ENCODE assay signal across 1 cellular context in genomic region chr19:18798384-18799352, GRCh38.
TF ChIP-seq lines count a peak whose summit lies in the region.

No MANE protein-coding gene starts in this region.

TF ChIP-seq in HepG2, 621 proteins besides CTCF, POLR2A, EP300 and RAD21 (continued from another document and continues in another):
- TF ChIP-seq CSRNP1 (CRISPR knock-in tag; IDR thresholded peaks at IDR 0.05) = peak; percentile 76; the same call in 1 of the 2 replicates
- TF ChIP-seq ZBTB37 (CRISPR knock-in tag; IDR thresholded peaks at IDR 0.05) = no peak
- no peak for TF ChIP-seq ZNF615 (CRISPR knock-in tag; IDR thresholded peaks at IDR 0.05; ENCODE audit: borderline replicate concordance)
- TF ChIP-seq CBX2 (IDR thresholded peaks at IDR 0.05; ENCODE audit: low read depth, low read length) = no peak
- TF ChIP-seq CBX2 (CRISPR knock-in tag; IDR thresholded peaks at IDR 0.05; ENCODE audit: low read depth) = no peak
- no peak for TF ChIP-seq SMAD1 (CRISPR knock-in tag; IDR thresholded peaks at IDR 0.05; ENCODE audit: borderline replicate concordance, low read depth)
- no peak for TF ChIP-seq ZNF572 (CRISPR knock-in tag; IDR thresholded peaks at IDR 0.05)
- TF ChIP-seq ZNF503 (CRISPR knock-in tag; IDR thresholded peaks at IDR 0.05) = peak; percentile 51; the same call in 1 of the 2 replicates
- no peak for TF ChIP-seq ZNF513 (CRISPR knock-in tag; conservative IDR thresholded peaks at IDR 0.05)
- TF ChIP-seq ZNF362 (CRISPR knock-in tag; IDR thresholded peaks at IDR 0.05; ENCODE audit: borderline replicate concordance) = no peak; the same call in 1 of the 2 replicates
- no peak for TF ChIP-seq ATM (IDR thresholded peaks at IDR 0.05; ENCODE audit: borderline replicate concordance)
- no peak for TF ChIP-seq DDIT3 (CRISPR knock-in tag; IDR thresholded peaks at IDR 0.05)
- TF ChIP-seq NFIC (IDR thresholded peaks at IDR 0.05; ENCODE audit: low read length) = no peak
- TF ChIP-seq CENPX (CRISPR knock-in tag; IDR thresholded peaks at IDR 0.05) = no peak
- TF ChIP-seq ZNF337 (CRISPR knock-in tag; IDR thresholded peaks at IDR 0.05; ENCODE audit: borderline replicate concordance, low read depth) = no peak
- 0 out of 2 replicates have a peak, but pooled peaks have one; percentile 18 for TF ChIP-seq ZFY (CRISPR knock-in tag; IDR thresholded peaks at IDR 0.05)
- TF ChIP-seq SOX13 (IDR thresholded peaks at IDR 0.05) = no peak
- TF ChIP-seq SOX13 (CRISPR knock-in tag; conservative IDR thresholded peaks at IDR 0.05 in 1 of 2, IDR thresholded peaks at IDR 0.05 in 1 of 2) = peak in 1 of 2 experiments; percentile 56; a peak in 1 of 4 replicates
- TF ChIP-seq RFX5 (IDR thresholded peaks at IDR 0.05; ENCODE audit: low read depth, low read length) = no peak
- TF ChIP-seq MXD1 (CRISPR knock-in tag; IDR thresholded peaks at IDR 0.05) = no peak
- TF ChIP-seq ZNF776 (CRISPR knock-in tag; IDR thresholded peaks at IDR 0.05) = no peak
- no peak for TF ChIP-seq DNMT1 (CRISPR knock-in tag; IDR thresholded peaks at IDR 0.05)
- no peak for TF ChIP-seq TRAFD1 (CRISPR knock-in tag; IDR thresholded peaks at IDR 0.05; ENCODE audit: borderline replicate concordance)
- peak; percentile 38; the same call in 1 of the 2 replicates for TF ChIP-seq NR2F2 (IDR thresholded peaks at IDR 0.05; ENCODE audit: borderline replicate concordance, low read depth)
- TF ChIP-seq ZNF547 (CRISPR knock-in tag; IDR thresholded peaks at IDR 0.05) = no peak
- peak; percentile 84 for TF ChIP-seq PPARG (CRISPR knock-in tag; conservative IDR thresholded peaks at IDR 0.05)
- TF ChIP-seq JARID2 (CRISPR knock-in tag; IDR thresholded peaks at IDR 0.05; ENCODE audit: insufficient replicate concordance) = no peak
- no peak for TF ChIP-seq ZNF367 (CRISPR knock-in tag; IDR thresholded peaks at IDR 0.05; ENCODE audit: borderline replicate concordance)
- no peak for TF ChIP-seq ZNF33B (CRISPR knock-in tag; IDR thresholded peaks at IDR 0.05)
- no peak for TF ChIP-seq ZNF891 (CRISPR knock-in tag; IDR thresholded peaks at IDR 0.05)
- no peak for TF ChIP-seq ZNF704 (CRISPR knock-in tag; IDR thresholded peaks at IDR 0.05; ENCODE audit: borderline replicate concordance)
- TF ChIP-seq KLF13 (CRISPR knock-in tag; IDR thresholded peaks at IDR 0.05) = no peak
- TF ChIP-seq IKZF5 (CRISPR knock-in tag; IDR thresholded peaks at IDR 0.05) = no peak; the same call in 1 of the 2 replicates
- TF ChIP-seq POGZ (CRISPR knock-in tag; IDR thresholded peaks at IDR 0.05) = peak; percentile 23; the same call in 1 of the 2 replicates
- no peak for TF ChIP-seq SOX5 (CRISPR knock-in tag; IDR thresholded peaks at IDR 0.05; ENCODE audit: borderline replicate concordance)
- no peak for TF ChIP-seq CERS6 (CRISPR knock-in tag; IDR thresholded peaks at IDR 0.05)
- no peak for TF ChIP-seq REL (CRISPR knock-in tag; conservative IDR thresholded peaks at IDR 0.05)
- no peak for TF ChIP-seq ZNF784 (CRISPR knock-in tag; IDR thresholded peaks at IDR 0.05; ENCODE audit: borderline replicate concordance)
- TF ChIP-seq ZFP91 (CRISPR knock-in tag; IDR thresholded peaks at IDR 0.05; ENCODE audit: borderline replicate concordance) = peak; percentile 58; the same call in 1 of the 2 replicates
- peak; percentile 92 for TF ChIP-seq MEIS2 (CRISPR knock-in tag; IDR thresholded peaks at IDR 0.05)
- no peak for TF ChIP-seq MIXL1 (CRISPR knock-in tag; IDR thresholded peaks at IDR 0.05)
- peak; percentile 22; the same call in 1 of the 2 replicates for TF ChIP-seq ZNF331 (CRISPR knock-in tag; IDR thresholded peaks at IDR 0.05)
- no peak for TF ChIP-seq HMGA1 (CRISPR knock-in tag; conservative IDR thresholded peaks at IDR 0.05)
- TF ChIP-seq DMAP1 (CRISPR knock-in tag; IDR thresholded peaks at IDR 0.05) = 0 out of 2 replicates have a peak, but pooled peaks have one; percentile 25
- no peak for TF ChIP-seq CENPT (CRISPR knock-in tag; IDR thresholded peaks at IDR 0.05; ENCODE audit: low read depth)
- TF ChIP-seq ZSCAN31 (CRISPR knock-in tag; IDR thresholded peaks at IDR 0.05; ENCODE audit: low read depth) = no peak
- no peak for TF ChIP-seq ZNF432 (CRISPR knock-in tag; IDR thresholded peaks at IDR 0.05; ENCODE audit: borderline replicate concordance)
- TF ChIP-seq KLF9 (CRISPR knock-in tag; IDR thresholded peaks at IDR 0.05; ENCODE audit: low read depth) = no peak
- no peak for TF ChIP-seq ZSCAN29 (CRISPR knock-in tag; conservative IDR thresholded peaks at IDR 0.05)
- no peak for TF ChIP-seq HNRNPLL (IDR thresholded peaks at IDR 0.05; ENCODE audit: low read depth, low read length, poor library complexity, severe bottlenecking)
- TF ChIP-seq MLLT10 (CRISPR knock-in tag; IDR thresholded peaks at IDR 0.05) = no peak
- TF ChIP-seq ZNF44 (CRISPR knock-in tag; IDR thresholded peaks at IDR 0.05) = 0 out of 2 replicates have a peak, but pooled peaks have one; percentile 41
- no peak for TF ChIP-seq MBNL3 (CRISPR knock-in tag; conservative IDR thresholded peaks at IDR 0.05)
- no peak for TF ChIP-seq BRCA1 (CRISPR knock-in tag; IDR thresholded peaks at IDR 0.05)
- TF ChIP-seq ZSCAN22 (CRISPR knock-in tag; IDR thresholded peaks at IDR 0.05) = peak; percentile 87
